ENCODE assay signal across 8 cellular contexts in genomic region chr19:56367829-56368711, GRCh38. TPM values are rescaled to one million over a fixed set of nuclear protein-coding genes. Genes with fewer than 3 reads are reported as not detected.
DNase-seq lines count a peak whose midpoint lies in the region; ATAC-seq and TF ChIP-seq lines count a peak whose summit lies in the region.

No MANE protein-coding gene starts in this region.

- H2BK5ac ChIP-seq in mesenchymal stem cell (ENCODE audit: low read depth, low read length, poor library complexity, severe bottlenecking), result peak overlapping the region; percentile 35

- peak overlapping the region; percentile 92 for H2AFZ ChIP-seq in mesenchymal stem cell (ENCODE audit: low read depth, low read length)

- H2BK15ac ChIP-seq in mesenchymal stem cell (ENCODE audit: low read depth, poor library complexity, severe bottlenecking), result peak overlapping the region; percentile 98

- H3K27ac Mint-ChIP-seq in endodermal cell, result peak overlapping the region; percentile 96

- no peak overlapping the region for H3K23ac ChIP-seq in mesenchymal stem cell (ENCODE audit: low read length in 2 of 2)

- H3K18ac ChIP-seq in mesenchymal stem cell (ENCODE audit: low read depth in 1 of 2, low read length in 2 of 2), result peak overlapping the region; percentile 62 to 78

- H3K9me3 ChIP-seq in endodermal cell (ENCODE audit: control insufficient read depth, low read length) (peaks cover 92% of the 10 kb centered on the region), mesenchymal stem cell (ENCODE audit: control insufficient read depth, low read length) (peaks cover 50% of the 10 kb centered on the region)

- H2AK5ac ChIP-seq in mesenchymal stem cell (ENCODE audit: low read length, severe bottlenecking), result no peak overlapping the region

- peak; percentile 93 for DNase-seq in DMS79 treated with DMSO at 0.1 percent for 48 hours (lab: John Stamatoyannopoulos, UW)
- peak; percentile 97 to 98 for DNase-seq in NCI-H526 (lab: John Stamatoyannopoulos, UW)
- peak; percentile 89 for DNase-seq in activated CD8-positive, alpha-beta memory T cell treated with anti-CD3 and anti-CD28 coated beads, Interleukin-2, amount 50 U/mL, for 48 hours
- peak; percentile 95 for DNase-seq in endodermal cell
- peak; percentile 97 for DNase-seq in mesenchymal stem cell
- DNase-seq in stimulated activated CD4-positive, alpha-beta T cell treated with anti-CD3 and anti-CD28 coated beads, TNF-alpha, amount 100 ng/mL, for 24 hours (ENCODE audit: low read depth in 3 of 3), result peak; percentile 61 to 80 (median 68)

- WGBS in endodermal cell (ENCODE audit: insufficient coverage in 1 of 2, insufficient read length in 1 of 2), 2 experiments, result 12 to 19% methylated on average over 35 to 65 of the region's 65 CpGs
- 7% methylated on average over 65 of the region's 65 CpGs for WGBS in mesenchymal stem cell

- peak overlapping the region in 1 of 2 experiments; percentile 1 for H3K14ac ChIP-seq in mesenchymal stem cell (ENCODE audit: low read length in 2 of 2)

- H3K9ac ChIP-seq in endodermal cell (ENCODE audit: extremely low read depth, low read length, poor library complexity, severe bottlenecking), result peak overlapping the region; percentile 78
- peak overlapping the region; percentile 92 for H3K9ac ChIP-seq in mesenchymal stem cell (ENCODE audit: low read length)

- H2BK120ac ChIP-seq in mesenchymal stem cell (ENCODE audit: low read depth, low read length), result no peak overlapping the region

- H3K9me3 Mint-ChIP-seq in endodermal cell, result peaks cover 75% of the 10 kb centered on the region

- H3K4me3 Mint-ChIP-seq in endodermal cell, result peak overlapping the region; percentile 89

- H3K4me2 ChIP-seq in mesenchymal stem cell (ENCODE audit: low read length, poor library complexity, severe bottlenecking), result peak overlapping the region; percentile 63

- H3K36me3 Mint-ChIP-seq in endodermal cell (ENCODE audit: low read depth), result peaks cover 45% of the 10 kb centered on the region

- H4K91ac ChIP-seq in mesenchymal stem cell (ENCODE audit: low read length), result peak overlapping the region; percentile 72

- peak overlapping the region; percentile 97 for H3K4me3 ChIP-seq in endodermal cell (ENCODE audit: low read length)
- peak overlapping the region; percentile 69 to 81 for H3K4me3 ChIP-seq in mesenchymal stem cell (ENCODE audit: insufficient read depth in 1 of 2, low read depth in 1 of 2, low read length in 2 of 2)

- H3K4me1 ChIP-seq in endodermal cell (ENCODE audit: control insufficient read depth, insufficient read depth, low read length) (peaks cover 8% of the 10 kb centered on the region), mesenchymal stem cell (ENCODE audit: control insufficient read depth, insufficient read depth, low read depth, low read length) (no peaks in the 10 kb centered on the region)

- no peak for TF ChIP-seq CTCF in endodermal cell (conservative IDR thresholded peaks at IDR 0.05)

- H4K8ac ChIP-seq in mesenchymal stem cell (ENCODE audit: low read length), result peak overlapping the region; percentile 89

- H3K27ac ChIP-seq in endodermal cell (ENCODE audit: low read depth, low read length), result peak overlapping the region; percentile 89
- peak overlapping the region; percentile 77 for H3K27ac ChIP-seq in mesenchymal stem cell (ENCODE audit: low read length, poor library complexity, severe bottlenecking)

- peak; percentile 61 for ATAC-seq in HG02938 (IDR thresholded peaks at IDR 0.05; ENCODE audit: unreplicated experiment)
- ATAC-seq in HG03025 (IDR thresholded peaks at IDR 0.05; ENCODE audit: low FRiP score, unreplicated experiment), result no peak

- H2BK12ac ChIP-seq in mesenchymal stem cell (ENCODE audit: low read length in 2 of 2), result peak overlapping the region in 1 of 2 experiments; percentile 17

- peaks cover 15% of the 10 kb centered on the region for H3K79me1 ChIP-seq in mesenchymal stem cell (replicated peaks; ENCODE audit: low read length, poor library complexity, severe bottlenecking)

- H3K27me3 ChIP-seq in endodermal cell (ENCODE audit: control insufficient read depth, insufficient read depth, low read length, poor library complexity, severe bottlenecking) (no peaks in the 10 kb centered on the region), mesenchymal stem cell (ENCODE audit: control insufficient read depth in 1 of 2, insufficient read depth in 1 of 2, low read length in 2 of 2) (no peaks in the 10 kb centered on the region)

- H3K4ac ChIP-seq in mesenchymal stem cell (ENCODE audit: low read depth in 1 of 2, low read length in 2 of 2), result peak overlapping the region in 1 of 2 experiments; percentile 77

- H3K27me3 Mint-ChIP-seq in endodermal cell (ENCODE audit: insufficient read depth), result no peaks in the 10 kb centered on the region

- peaks cover 4% of the 10 kb centered on the region for H3K4me1 Mint-ChIP-seq in endodermal cell

- peaks cover 41% of the 10 kb centered on the region for H3K36me3 ChIP-seq in endodermal cell (ENCODE audit: control insufficient read depth, insufficient read depth, low read length)
- peaks cover 10 to 38% of the 10 kb centered on the region in 2 experiments for H3K36me3 ChIP-seq in mesenchymal stem cell (ENCODE audit: control insufficient read depth in 1 of 2, insufficient read depth in 2 of 2, low read depth in 1 of 2, low read length in 2 of 2)

RNA-seq across cellular contexts. Expression of gene ZNF582, which starts 25.3 kb away (rescaled TPM):
- total RNA-seq in endodermal cell, result 1 to 10 TPM; 6.4 to 6.8 TPM
- polyA plus RNA-seq in endodermal cell (2013, experiment 1 of 2), result 5.6 TPM
- polyA plus RNA-seq in endodermal cell (2013, experiment 2 of 2), result 4.1 TPM
- 2.5 TPM for polyA plus RNA-seq in mesenchymal stem cell (2013, experiment 1 of 2)
- 2.6 TPM for polyA plus RNA-seq in mesenchymal stem cell (2013, experiment 2 of 2)

RNA-seq across cellular contexts. Expression of gene ZNF583, which starts 36.1 kb away (rescaled TPM):
- total RNA-seq in endodermal cell, result 1 to 10 TPM; 4.0 to 5.5 TPM
- 4.7 TPM for polyA plus RNA-seq in endodermal cell (2013, experiment 1 of 2)
- polyA plus RNA-seq in endodermal cell (2013, experiment 2 of 2), result 6.0 TPM
- polyA plus RNA-seq in mesenchymal stem cell (2013, experiment 1 of 2), result 3.4 TPM
- polyA plus RNA-seq in mesenchymal stem cell (2013, experiment 2 of 2), result 3.6 TPM

RNA-seq across cellular contexts. Expression of gene ZSCAN5A, which starts 53.4 kb away (rescaled TPM):
- 10 to 100 TPM; 11.9 to 20.8 TPM for total RNA-seq in endodermal cell
- polyA plus RNA-seq in endodermal cell (2013, experiment 1 of 2), result 10.3 TPM
- 10.5 TPM for polyA plus RNA-seq in endodermal cell (2013, experiment 2 of 2)
- 3.9 TPM for polyA plus RNA-seq in mesenchymal stem cell (2013, experiment 1 of 2)
- polyA plus RNA-seq in mesenchymal stem cell (2013, experiment 2 of 2), result 4.0 TPM
